24 cellular contexts compared by ENCODE assay signal in the genomic region with DNA sequence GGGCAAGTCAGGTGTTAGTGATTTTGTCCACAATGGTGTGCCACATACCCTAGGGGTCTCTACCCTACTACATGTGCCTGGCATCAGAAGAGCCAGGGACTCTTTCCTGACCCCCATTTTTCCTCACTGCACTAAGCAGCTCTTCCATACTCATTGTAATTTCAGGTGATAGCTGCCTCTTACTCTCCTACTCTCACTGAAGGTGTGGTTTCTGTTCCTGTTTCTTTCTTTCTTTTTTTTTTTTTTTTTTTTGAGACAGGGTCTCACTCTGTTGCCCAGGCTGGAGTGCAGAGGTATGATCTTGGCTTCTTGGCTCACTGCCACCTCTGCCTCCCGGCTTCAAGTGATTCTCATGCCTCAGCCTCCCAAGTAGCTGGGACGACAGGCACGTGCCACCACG.
DNase-seq lines count a peak whose midpoint lies in the region; ATAC-seq, FAIRE-seq and TF ChIP-seq lines count a peak whose summit lies in the region.
"Had no signal": no experiment of that assay in that cellular context is flagged by ENCODE, and none has a peak within 500 bp of the region (broad histone marks: within the 10 kb centered on the region; RNA-seq: fewer than 3 reads in every experiment).

No MANE protein-coding gene starts in this region.

- H2AFZ ChIP-seq in GM12878 (ENCODE audit: control insufficient read depth, low read depth, low read length): no peak overlapping the region

- no peak overlapping the region for H3K9ac ChIP-seq in GM12878 (ENCODE audit: control insufficient read depth, insufficient read depth, low read length)
- H3K9ac ChIP-seq: BLaER1 had no signal

- H3K27me3 Mint-ChIP-seq in naive B cell: peaks cover 0 to 10% (median 0%) of the 10 kb centered on the region in 3 donors
- H3K27me3 Mint-ChIP-seq: CD4-positive, alpha-beta memory T cell had no signal

- no TSS peak for BruUV-seq in GM12878 (replicated peaks; lab: Mats Ljungman, UMichigan)

- DNase-seq in GM19239 (ENCODE audit: insufficient read length, low spot score): no peak
- DNase-seq in GM12878 (ENCODE audit: low read depth, low spot score): no peak
- DNase-seq in naive B cell: no peak
- DNase-seq in NCI-H1092 treated with DMSO at 0.1 percent for 48 hours (lab: John Stamatoyannopoulos, UW): no peak
- no peak for DNase-seq in HuH-7.5 (ENCODE audit: low spot score)
- no peak for DNase-seq in esophagus muscularis mucosa (ENCODE audit: extremely low spot score)
- DNase-seq: 8988T; ACHN; BE2C; C1 segment of cervical spinal cord; CD4-positive, alpha-beta memory T cell; CD4-positive, CD25-positive, alpha-beta regulatory T cell; CD8-positive, alpha-beta memory T cell; COR-L47; DMS 273 treated with DMSO at 0.1 percent for 48 hours; DMS153; DMS53; DMS79; DND-41; EL; GDM1 had no signal

- no peak overlapping the region for H3K4me3 ChIP-seq in GM12878
- no peak overlapping the region for H3K4me3 ChIP-seq in esophagus muscularis mucosa
- H3K4me3 ChIP-seq: BLaER1 had no signal

- H3K9me3 ChIP-seq in GM12878 (replicated peaks; ENCODE audit: control insufficient read depth, insufficient read depth, low read length) (peaks cover 2% of the 10 kb centered on the region; the same call in 2 of the 3 replicates), esophagus muscularis mucosa (peaks cover 0 to 18% (median 2%) of the 10 kb centered on the region in 4 donors)
- H3K9me3 ChIP-seq: BE2C had no signal

- RAD21 ChIA-PET in GM12878 (lab: Charles Lee; ENCODE audit: unreplicated experiment): interaction anchor here (1.0 kb wide), 1 partner anchor 12 kb away, joined by 3 read pairs; no protein-coding TSS in a partner anchor

- CTCF ChIA-PET in GM12878 (lab: Yijun Ruan, JAX): interaction anchor here (0.9 to 3.0 kb wide), 5 partner anchors 43 to 376 kb away, joined by 3 to 7 read pairs (median 6); no protein-coding TSS in a partner anchor

- peaks cover 0 to 7% of the 10 kb centered on the region in 2 donors for H3K36me3 Mint-ChIP-seq in naive B cell
- H3K36me3 Mint-ChIP-seq: CD14-positive monocyte; CD4-positive, alpha-beta memory T cell; CD4-positive, CD25-positive, alpha-beta regulatory T cell had no signal

- TF ChIP-seq EP300 in GM12878 (IDR thresholded peaks at IDR 0.05; ENCODE audit: borderline replicate concordance in 1 of 2, control insufficient read depth in 1 of 2, low read depth in 2 of 2, low read length in 2 of 2) (no peak), esophagus muscularis mucosa (IDR thresholded peaks at IDR 0.05) (no peak)

- SMC1A ChIA-PET in GM12878 (lab: Charles Lee; ENCODE audit: uncharacterized antibody, unreplicated experiment): interaction anchor here (0.7 to 1.9 kb wide), 3 partner anchors 11 to 197 kb away, joined by 3 to 6 read pairs (median 3); no protein-coding TSS in a partner anchor

- peak overlapping the region in 1 of 6 donors; percentile 44 for H3K27ac Mint-ChIP-seq in naive B cell
- H3K27ac Mint-ChIP-seq: CD14-positive monocyte; CD4-positive, alpha-beta memory T cell; CD4-positive, CD25-positive, alpha-beta regulatory T cell; CD8-positive, alpha-beta memory T cell had no signal

- no peak for TF ChIP-seq POLR2A in GM12878 (IDR thresholded peaks at IDR 0.05; ENCODE audit: low read depth, low read length)
- no peak for TF ChIP-seq POLR2A in esophagus muscularis mucosa (IDR thresholded peaks at IDR 0.05; ENCODE audit: low read depth)

- no peaks in the 10 kb centered on the region for H3K79me2 ChIP-seq in GM12878 (ENCODE audit: control insufficient read depth, insufficient read depth, low read length)

- H3K4me3 Mint-ChIP-seq in naive B cell: no peak overlapping the region
- H3K4me3 Mint-ChIP-seq: CD14-positive monocyte; CD4-positive, alpha-beta memory T cell; CD4-positive, CD25-positive, alpha-beta regulatory T cell; CD8-positive, alpha-beta memory T cell had no signal

- in situ Hi-C loops in GM12878 (cut with MboI): no loop called here

- POLR2A ChIA-PET in GM12878 (lab: Charles Lee): interaction anchor here (0.9 kb wide), 1 partner anchor 19 kb away, joined by 3 read pairs; no protein-coding TSS in a partner anchor

- peaks cover 0 to 19% (median 6%) of the 10 kb centered on the region in 7 donors for H3K9me3 Mint-ChIP-seq in naive B cell

- no peaks in the 10 kb centered on the region for H3K36me3 ChIP-seq in GM12878 (ENCODE audit: control insufficient read depth in 2 of 2, insufficient read depth in 2 of 2, low read length in 1 of 2)
- H3K36me3 ChIP-seq in esophagus muscularis mucosa: no peaks in the 10 kb centered on the region
- H3K36me3 ChIP-seq: BE2C, BLaER1 had no signal

- TF ChIP-seq CTCF in GM12878 (IDR thresholded peaks at IDR 0.05 in 2 of 3, conservative IDR thresholded peaks at IDR 0.05 in 1 of 3; ENCODE audit: control insufficient read depth in 2 of 3, extremely low read depth in 1 of 3, insufficient read depth in 1 of 3, low read depth in 3 of 3, low read length in 3 of 3) (no peak), esophagus muscularis mucosa (IDR thresholded peaks at IDR 0.05) (no peak)

- no peak overlapping the region for H3K27ac ChIP-seq in GM12878 (ENCODE audit: control insufficient read depth, insufficient read depth)
- H3K27ac ChIP-seq in esophagus muscularis mucosa (replicated peaks in 1 of 4): no peak overlapping the region
- H3K27ac ChIP-seq: BLaER1 had no signal

- peaks cover 4 to 6% (median 5%) of the 10 kb centered on the region in 3 donors for H3K4me1 Mint-ChIP-seq in naive B cell
- H3K4me1 Mint-ChIP-seq: CD14-positive monocyte; CD4-positive, alpha-beta memory T cell; CD4-positive, CD25-positive, alpha-beta regulatory T cell; CD8-positive, alpha-beta memory T cell had no signal

- 98% methylated on average over 4 of the region's 4 CpGs for WGBS in GM12878 (ENCODE audit: insufficient coverage, insufficient replicate concordance, low lambda C conversion rate, missing lambda C conversion rate)
- 92% methylated on average over 4 of the region's 4 CpGs for WGBS in esophagus muscularis mucosa

- peak; percentile 28 for FAIRE-seq in GM19239 (lab: Jason Lieb, UNC)
- FAIRE-seq in GM12878 (lab: Jason Lieb, UNC): no peak
- FAIRE-seq: A204.1 had no signal

- H3K4me1 ChIP-seq in GM12878 (ENCODE audit: control insufficient read depth, insufficient read depth, low read length): no peaks in the 10 kb centered on the region
- no peaks in the 10 kb centered on the region for H3K4me1 ChIP-seq in esophagus muscularis mucosa
- H3K4me1 ChIP-seq: BE2C, BLaER1 had no signal

- ATAC-seq in GM12878: peak; percentile 43
- peak; percentile 49 to 60 for ATAC-seq in naive B cell (ENCODE audit: low read depth in 2 of 2)

- intact Hi-C loops in GM12878 (cut with micrococcal nuclease; ENCODE audit: unreplicated experiment) (loop anchor here (10.0 kb wide), 1 partner anchor 266 kb away; no protein-coding TSS in a partner anchor), esophagus muscularis mucosa (cut with DNase I) (no loop called here)

- H4K20me1 ChIP-seq in GM12878 (ENCODE audit: control insufficient read depth, insufficient read depth): no peaks in the 10 kb centered on the region
- H4K20me1 ChIP-seq: BLaER1 had no signal

- no peak for TF ChIP-seq RAD21 in GM12878 (IDR thresholded peaks at IDR 0.05; ENCODE audit: insufficient read depth, low read depth, low read length)

- H3K27me3 ChIP-seq in GM12878 (replicated peaks in 1 of 2; ENCODE audit: control insufficient read depth in 2 of 2, insufficient read depth in 2 of 2, low read length in 1 of 2): no peaks in the 10 kb centered on the region
- peaks cover 0 to 3% (median 0%) of the 10 kb centered on the region in 4 donors for H3K27me3 ChIP-seq in esophagus muscularis mucosa
- H3K27me3 ChIP-seq: BE2C had no signal

- H3K4me2 ChIP-seq in GM12878 (ENCODE audit: control insufficient read depth, insufficient read depth): no peak overlapping the region
- H3K4me2 ChIP-seq: BLaER1 had no signal

TF ChIP-seq in GM12878, 131 proteins besides CTCF, POLR2A, EP300 and RAD21:
- TF ChIP-seq EED (IDR thresholded peaks at IDR 0.05; ENCODE audit: low read depth): no peak
- TF ChIP-seq ZNF384 (IDR thresholded peaks at IDR 0.05; ENCODE audit: borderline replicate concordance, low read depth, low read length): peak; percentile 34; the same call in 1 of the 2 replicates
- no peak for TF ChIP-seq KDM1A (IDR thresholded peaks at IDR 0.05; ENCODE audit: borderline replicate concordance)
- TF ChIP-seq SPI1 (IDR thresholded peaks at IDR 0.05; ENCODE audit: borderline replicate concordance, insufficient read depth, low read depth, low read length): peak; percentile 47; the same call in 1 of the 2 replicates
- no peak for TF ChIP-seq TCF7 (IDR thresholded peaks at IDR 0.05; ENCODE audit: borderline replicate concordance)
- no peak for TF ChIP-seq ZZZ3 (IDR thresholded peaks at IDR 0.05; ENCODE audit: control insufficient read depth, insufficient read length, low read depth)
